In the genomic region with DNA sequence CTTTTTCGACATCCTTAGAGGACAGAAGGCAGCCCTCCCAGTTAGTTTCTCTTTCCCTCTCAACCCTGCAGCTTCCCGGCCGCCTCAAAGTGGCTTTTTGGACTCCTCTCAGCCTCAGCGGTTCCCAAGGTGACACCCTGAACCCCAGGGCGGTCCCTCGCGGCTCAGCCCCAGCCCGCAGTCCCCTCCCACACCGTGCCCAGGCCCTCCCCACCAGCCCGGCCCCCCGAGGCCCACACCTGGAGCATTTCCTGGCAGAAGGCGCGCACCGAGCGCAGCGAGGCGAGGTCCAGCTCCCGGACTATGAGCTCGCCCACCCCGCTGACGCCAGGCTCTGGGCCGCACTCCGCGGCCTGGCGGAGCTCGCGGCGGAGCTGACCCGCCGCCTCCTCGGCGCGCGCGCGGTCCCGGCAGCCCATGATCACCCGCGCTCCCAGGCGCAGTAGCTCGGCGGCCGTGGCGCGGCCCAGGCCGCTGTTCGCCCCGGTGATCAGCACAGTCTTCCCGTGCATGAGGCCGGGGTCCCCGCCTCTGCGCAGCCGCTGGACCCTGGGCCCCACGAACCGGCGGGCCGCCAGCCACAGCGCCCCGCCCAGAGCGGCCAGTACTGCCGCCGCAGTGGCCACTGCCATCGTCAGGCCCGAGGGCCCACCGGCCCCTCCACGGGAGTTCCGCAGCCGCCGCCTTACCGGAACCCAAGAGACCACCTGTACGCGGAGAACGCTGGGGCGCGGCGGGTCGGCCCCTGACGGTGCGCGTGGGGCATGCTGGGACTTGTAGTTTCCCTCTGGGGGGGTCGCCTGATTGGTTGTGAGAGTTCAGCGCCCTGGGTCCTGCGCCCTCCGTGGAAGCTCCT, we compare ENCODE assay signal across 8 cellular contexts. TPM values are rescaled to one million over a fixed set of nuclear protein-coding genes. Genes with fewer than 3 reads are reported as not detected.
DNase-seq lines count a peak whose midpoint lies in the region; ATAC-seq and TF ChIP-seq lines count a peak whose summit lies in the region.

A gene with protein sequence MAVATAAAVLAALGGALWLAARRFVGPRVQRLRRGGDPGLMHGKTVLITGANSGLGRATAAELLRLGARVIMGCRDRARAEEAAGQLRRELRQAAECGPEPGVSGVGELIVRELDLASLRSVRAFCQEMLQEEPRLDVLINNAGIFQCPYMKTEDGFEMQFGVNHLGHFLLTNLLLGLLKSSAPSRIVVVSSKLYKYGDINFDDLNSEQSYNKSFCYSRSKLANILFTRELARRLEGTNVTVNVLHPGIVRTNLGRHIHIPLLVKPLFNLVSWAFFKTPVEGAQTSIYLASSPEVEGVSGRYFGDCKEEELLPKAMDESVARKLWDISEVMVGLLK (minus strand): TSS at position 713 of the 856 bp plus-strand sequence. CDS start 81 bp downstream, at position 632.

- peaks cover 21% of the 10 kb centered on the region for H3K36me3 Mint-ChIP-seq in T-helper 1 cell treated with Interleukin-12 subunit alpha and Interleukin-12 subunit beta and Interleukin-4 antibody, amounts not matched to agents 30 μg/mL and 1 μg/mL, for 36 hours (ENCODE audit: low read depth)

- peak within 1 kb of the TSS; percentile 88 for H3K4me3 Mint-ChIP-seq in T-helper 1 cell treated with Interleukin-12 subunit alpha and Interleukin-12 subunit beta and Interleukin-4 antibody, amounts not matched to agents 30 μg/mL and 1 μg/mL, for 36 hours

- in situ Hi-C loops in GM13977 (cut with MboI; ENCODE audit: low pct_unique_long_range_greater_than_20kb, low sequenced_read_pairs, unreplicated experiment) = no loop called here

- H3K4me1 ChIP-seq in upper lobe of right lung = peaks cover 24% of the 10 kb centered on the region

- H3K27me3 ChIP-seq in upper lobe of right lung = no peaks in the 10 kb centered on the region

- H3K4me3 ChIP-seq in upper lobe of right lung = peak within 1 kb of the TSS; percentile 92

- intact Hi-C loops in left cardiac atrium (cut with DNase I) (no loop called here), posterior vena cava (cut with DNase I) (no loop called here), upper lobe of right lung (cut with DNase I) (no loop called here)

- no peaks in the 10 kb centered on the region for H3K9me3 ChIP-seq in upper lobe of right lung

- ATAC-seq in HG02884 (IDR thresholded peaks at IDR 0.05; ENCODE audit: unreplicated experiment) (peak; percentile 93), left cardiac atrium (peak; percentile 97 to 99), upper lobe of right lung (peak; percentile 98)

- H3K27ac ChIP-seq in upper lobe of right lung = peak within 1 kb of the TSS; percentile 98

- peaks cover 4% of the 10 kb centered on the region for H3K36me3 ChIP-seq in upper lobe of right lung

- DNase-seq in GM13977 (ENCODE audit: low spot score) (peak; percentile 86), NCI-H1694 (lab: John Stamatoyannopoulos, UW) (peak; percentile 96), amniotic stem cell (lab: John Stamatoyannopoulos, UW) (peak; percentile 84), left cardiac atrium (peak; percentile 96), posterior vena cava (ENCODE audit: low spot score) (peak; percentile 97), upper lobe of right lung (peak; percentile 96)

- TF ChIP-seq CTCF in GM13977 (IDR thresholded peaks at IDR 0.05; ENCODE audit: extremely low read depth, insufficient read depth, missing control alignments) = no peak
- peak; percentile 9 for TF ChIP-seq CTCF in upper lobe of right lung (IDR thresholded peaks at IDR 0.05)

- H3K27ac Mint-ChIP-seq in T-helper 1 cell treated with Interleukin-12 subunit alpha and Interleukin-12 subunit beta and Interleukin-4 antibody, amounts not matched to agents 30 μg/mL and 1 μg/mL, for 36 hours = peak within 1 kb of the TSS; percentile 92

- no peaks in the 10 kb centered on the region for H3K27me3 Mint-ChIP-seq in T-helper 1 cell treated with Interleukin-12 subunit alpha and Interleukin-12 subunit beta and Interleukin-4 antibody, amounts not matched to agents 30 μg/mL and 1 μg/mL, for 36 hours (ENCODE audit: low read depth)

- peaks cover 5% of the 10 kb centered on the region for H3K9me3 Mint-ChIP-seq in T-helper 1 cell treated with Interleukin-12 subunit alpha and Interleukin-12 subunit beta and Interleukin-4 antibody, amounts not matched to agents 30 μg/mL and 1 μg/mL, for 36 hours

- H3K4me1 Mint-ChIP-seq in T-helper 1 cell treated with Interleukin-12 subunit alpha and Interleukin-12 subunit beta and Interleukin-4 antibody, amounts not matched to agents 30 μg/mL and 1 μg/mL, for 36 hours (ENCODE audit: low read depth) = peaks cover 24% of the 10 kb centered on the region

RNA-seq across cellular contexts. Expression of the gene that starts here (rescaled TPM):
- total RNA-seq in left cardiac atrium (10 to 100 TPM; 35.7 to 39.5 TPM), posterior vena cava (10 to 100 TPM; 25.1 to 29.4 TPM), upper lobe of right lung (22.4 TPM)

Comparison
In these comparisons a context has a peak if more than half of its experiments do, and no peak if none do; other contexts are left out.
1. Peak in every context shown above with its lines: DNase-seq, ATAC-seq, H3K4me3 ChIP-seq and H3K27ac ChIP-seq.